ENCODE assay signal across 10 cellular contexts in genomic region chr6:56046576-56046975, GRCh38.
DNase-seq lines count a peak whose midpoint lies in the region; ATAC-seq and TF ChIP-seq lines count a peak whose summit lies in the region.
"Had no signal": no experiment of that assay in that cellular context is flagged by ENCODE, and none has a peak within 500 bp of the region (broad histone marks: within the 10 kb centered on the region; RNA-seq: fewer than 3 reads in every experiment).

No MANE protein-coding gene starts in this region.

- no peaks in the 10 kb centered on the region for H3K4me1 ChIP-seq in HEK293 (ENCODE audit: control insufficient read depth, insufficient read depth, low read length)

- ATAC-seq in HG02884 (IDR thresholded peaks at IDR 0.05; ENCODE audit: unreplicated experiment), result no peak
- ATAC-seq: GM23338, left colon had no signal

- POLR2A ChIA-PET in HEK293 (lab: Yijun Ruan, JAX), result no interaction called here

- no peaks in the 10 kb centered on the region for H3K9me3 ChIP-seq in HEK293 (ENCODE audit: control insufficient read depth, insufficient read depth, low read depth, low read length)

- CTCF ChIA-PET in HEK293 (lab: Yijun Ruan, JAX), result no interaction called here

- H3K4me3 ChIP-seq in HEK293 (ENCODE audit: low read depth, low read length) (no peak overlapping the region), foreskin fibroblast (ENCODE audit: low read depth in 1 of 2, low read length in 2 of 2) (no peak overlapping the region)
- H3K4me3 ChIP-seq: GM23338, PC-9 had no signal

- no peaks in the 10 kb centered on the region for H3K36me3 ChIP-seq in HEK293 (ENCODE audit: control insufficient read depth in 2 of 2, insufficient read depth in 1 of 2, low read length in 2 of 2)

- peak; percentile 70 for DNase-seq in SKM-1 treated with dmso at 0.1 percent for 144 hours (lab: John Stamatoyannopoulos, UW; ENCODE audit: unreplicated experiment)
- peak; percentile 35 to 53 for DNase-seq in foreskin fibroblast
- DNase-seq in stromal cell of bone marrow (ENCODE audit: low read depth), result peak; percentile 88
- DNase-seq in ureter (ENCODE audit: low spot score), result no peak
- DNase-seq in activated CD8-positive, alpha-beta memory T cell treated with anti-CD3 and anti-CD28 coated beads for 24 hours, result no peak
- DNase-seq: left colon had no signal

- H3K27ac ChIP-seq in HEK293 (ENCODE audit: extremely low read depth, low read depth, low read length), result no peak overlapping the region
- H3K27ac ChIP-seq: PC-9 had no signal

- no peak for TF ChIP-seq CTCF in HEK293 (tag by site-specific recombination; IDR thresholded peaks at IDR 0.05)
- TF ChIP-seq CTCF in foreskin fibroblast (IDR thresholded peaks at IDR 0.05; ENCODE audit: low read depth, low read length), result no peak

TF ChIP-seq in HEK293, 187 proteins besides CTCF, POLR2A, EP300 and RAD21:
- TF ChIP-seq ELK4 (IDR thresholded peaks at IDR 0.05; ENCODE audit: borderline replicate concordance, low read depth, low read length) (no peak), ZNF398 (tag by site-specific recombination; IDR thresholded peaks at IDR 0.05) (no peak), SCRT2 (tag by site-specific recombination; IDR thresholded peaks at IDR 0.05) (peak; percentile 84)

Comparison
In these comparisons a context has a peak if more than half of its experiments do, and no peak if none do; other contexts are left out.
1. DNase-seq: peak in SKM-1 treated with dmso at 0.1 percent for 144 hours (single experiment), foreskin fibroblast (2 of 2) and stromal cell of bone marrow (single experiment); none in ureter (single experiment) and activated CD8-positive, alpha-beta memory T cell treated with anti-CD3 and anti-CD28 coated beads for 24 hours (single experiment).